Comparison of ENCODE assay signal across 1 cellular context in genomic region chr5:139004374-139005307, GRCh38.
TF ChIP-seq lines count a peak whose summit lies in the region.

No MANE protein-coding gene starts in this region.

TF ChIP-seq in HepG2, 621 proteins besides CTCF, POLR2A, EP300 and RAD21 (continued from another document):
- TF ChIP-seq, protein P1, sequence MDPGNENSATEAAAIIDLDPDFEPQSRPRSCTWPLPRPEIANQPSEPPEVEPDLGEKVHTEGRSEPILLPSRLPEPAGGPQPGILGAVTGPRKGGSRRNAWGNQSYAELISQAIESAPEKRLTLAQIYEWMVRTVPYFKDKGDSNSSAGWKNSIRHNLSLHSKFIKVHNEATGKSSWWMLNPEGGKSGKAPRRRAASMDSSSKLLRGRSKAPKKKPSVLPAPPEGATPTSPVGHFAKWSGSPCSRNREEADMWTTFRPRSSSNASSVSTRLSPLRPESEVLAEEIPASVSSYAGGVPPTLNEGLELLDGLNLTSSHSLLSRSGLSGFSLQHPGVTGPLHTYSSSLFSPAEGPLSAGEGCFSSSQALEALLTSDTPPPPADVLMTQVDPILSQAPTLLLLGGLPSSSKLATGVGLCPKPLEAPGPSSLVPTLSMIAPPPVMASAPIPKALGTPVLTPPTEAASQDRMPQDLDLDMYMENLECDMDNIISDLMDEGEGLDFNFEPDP (CRISPR knock-in tag; conservative IDR thresholded peaks at IDR 0.05) = no peak
- no peak for TF ChIP-seq ZNF430 (CRISPR knock-in tag; IDR thresholded peaks at IDR 0.05)
- TF ChIP-seq NCOA5 (CRISPR knock-in tag; IDR thresholded peaks at IDR 0.05) = no peak
- TF ChIP-seq CEBPG (CRISPR knock-in tag; IDR thresholded peaks at IDR 0.05) = peak; percentile 17; the same call in 1 of the 2 replicates
- TF ChIP-seq TAF15 (IDR thresholded peaks at IDR 0.05; ENCODE audit: low read depth, low read length, poor library complexity, severe bottlenecking) = no peak
- TF ChIP-seq, protein P2, sequence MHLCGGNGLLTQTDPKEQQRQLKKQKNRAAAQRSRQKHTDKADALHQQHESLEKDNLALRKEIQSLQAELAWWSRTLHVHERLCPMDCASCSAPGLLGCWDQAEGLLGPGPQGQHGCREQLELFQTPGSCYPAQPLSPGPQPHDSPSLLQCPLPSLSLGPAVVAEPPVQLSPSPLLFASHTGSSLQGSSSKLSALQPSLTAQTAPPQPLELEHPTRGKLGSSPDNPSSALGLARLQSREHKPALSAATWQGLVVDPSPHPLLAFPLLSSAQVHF (CRISPR knock-in tag; IDR thresholded peaks at IDR 0.05) = no peak
- TF ChIP-seq KAT2B (IDR thresholded peaks at IDR 0.05; ENCODE audit: borderline replicate concordance, low read depth, low read length) = no peak
- no peak for TF ChIP-seq ZNF724P (CRISPR knock-in tag; IDR thresholded peaks at IDR 0.05; ENCODE audit: borderline replicate concordance)
- peak; percentile 31 to 52; a peak in 2 of 4 replicates for TF ChIP-seq MAFK (conservative IDR thresholded peaks at IDR 0.05 in 1 of 2, IDR thresholded peaks at IDR 0.05 in 1 of 2; ENCODE audit: low read length in 2 of 2)
- no peak for TF ChIP-seq FOSL1 (CRISPR knock-in tag; IDR thresholded peaks at IDR 0.05; ENCODE audit: borderline replicate concordance)
- no peak for TF ChIP-seq ZNF737 (CRISPR knock-in tag; IDR thresholded peaks at IDR 0.05; ENCODE audit: borderline replicate concordance)
- no peak for TF ChIP-seq GFI1 (CRISPR knock-in tag; IDR thresholded peaks at IDR 0.05; ENCODE audit: borderline replicate concordance)
- TF ChIP-seq ZNF550 (CRISPR knock-in tag; IDR thresholded peaks at IDR 0.05; ENCODE audit: borderline replicate concordance) = no peak
- no peak for TF ChIP-seq ZNF766 (CRISPR knock-in tag; IDR thresholded peaks at IDR 0.05; ENCODE audit: borderline replicate concordance)
- TF ChIP-seq CEBPB (IDR thresholded peaks at IDR 0.05; ENCODE audit: borderline replicate concordance, low read depth, low read length) = peak; percentile 81
- TF ChIP-seq ATF7 (IDR thresholded peaks at IDR 0.05) = peak; percentile 80
- no peak for TF ChIP-seq ATF7 (CRISPR knock-in tag; IDR thresholded peaks at IDR 0.05)
- no peak for TF ChIP-seq LRRFIP1 (CRISPR knock-in tag; conservative IDR thresholded peaks at IDR 0.05)
- 0 out of 4 replicates have a peak, but pooled peaks of 1 of the 2 experiments have one; percentile 25 for TF ChIP-seq ATF4 (CRISPR knock-in tag; IDR thresholded peaks at IDR 0.05)
- no peak for TF ChIP-seq PPARG (CRISPR knock-in tag; conservative IDR thresholded peaks at IDR 0.05)
- TF ChIP-seq MBNL3 (CRISPR knock-in tag; conservative IDR thresholded peaks at IDR 0.05) = no peak
- TF ChIP-seq MAFF (IDR thresholded peaks at IDR 0.05; ENCODE audit: low read depth, low read length) = peak; percentile 44; the same call in 1 of the 2 replicates
- TF ChIP-seq, protein P3, sequence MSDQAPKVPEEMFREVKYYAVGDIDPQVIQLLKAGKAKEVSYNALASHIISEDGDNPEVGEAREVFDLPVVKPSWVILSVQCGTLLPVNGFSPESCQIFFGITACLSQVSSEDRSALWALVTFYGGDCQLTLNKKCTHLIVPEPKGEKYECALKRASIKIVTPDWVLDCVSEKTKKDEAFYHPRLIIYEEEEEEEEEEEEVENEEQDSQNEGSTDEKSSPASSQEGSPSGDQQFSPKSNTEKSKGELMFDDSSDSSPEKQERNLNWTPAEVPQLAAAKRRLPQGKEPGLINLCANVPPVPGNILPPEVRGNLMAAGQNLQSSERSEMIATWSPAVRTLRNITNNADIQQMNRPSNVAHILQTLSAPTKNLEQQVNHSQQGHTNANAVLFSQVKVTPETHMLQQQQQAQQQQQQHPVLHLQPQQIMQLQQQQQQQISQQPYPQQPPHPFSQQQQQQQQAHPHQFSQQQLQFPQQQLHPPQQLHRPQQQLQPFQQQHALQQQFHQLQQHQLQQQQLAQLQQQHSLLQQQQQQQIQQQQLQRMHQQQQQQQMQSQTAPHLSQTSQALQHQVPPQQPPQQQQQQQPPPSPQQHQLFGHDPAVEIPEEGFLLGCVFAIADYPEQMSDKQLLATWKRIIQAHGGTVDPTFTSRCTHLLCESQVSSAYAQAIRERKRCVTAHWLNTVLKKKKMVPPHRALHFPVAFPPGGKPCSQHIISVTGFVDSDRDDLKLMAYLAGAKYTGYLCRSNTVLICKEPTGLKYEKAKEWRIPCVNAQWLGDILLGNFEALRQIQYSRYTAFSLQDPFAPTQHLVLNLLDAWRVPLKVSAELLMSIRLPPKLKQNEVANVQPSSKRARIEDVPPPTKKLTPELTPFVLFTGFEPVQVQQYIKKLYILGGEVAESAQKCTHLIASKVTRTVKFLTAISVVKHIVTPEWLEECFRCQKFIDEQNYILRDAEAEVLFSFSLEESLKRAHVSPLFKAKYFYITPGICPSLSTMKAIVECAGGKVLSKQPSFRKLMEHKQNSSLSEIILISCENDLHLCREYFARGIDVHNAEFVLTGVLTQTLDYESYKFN (CRISPR knock-in tag; conservative IDR thresholded peaks at IDR 0.05) = no peak
TF ChIP-seq in HepG2: peak in this region for 6.
